Comparison of ENCODE assay signal across 15 cellular contexts in genomic region chr5:43428034-43428712, GRCh38. TPM values are rescaled to one million over a fixed set of nuclear protein-coding genes. Genes with fewer than 3 reads are reported as not detected.
DNase-seq lines count a peak whose midpoint lies in the region; ATAC-seq lines count a peak whose summit lies in the region.
"Had no signal": no experiment of that assay in that cellular context is flagged by ENCODE, and none has a peak within 500 bp of the region (broad histone marks: within the 10 kb centered on the region; RNA-seq: fewer than 3 reads in every experiment).

No MANE protein-coding gene starts in this region.

- peak overlapping the region; percentile 75 for H3K27ac ChIP-seq in epithelial cell of prostate
- H3K27ac ChIP-seq in mesendoderm (ENCODE audit: low read depth, low read length) = no peak overlapping the region
- H3K27ac ChIP-seq: BLaER1, colonic mucosa, testis had no signal

- H3K4ac ChIP-seq in mesendoderm (ENCODE audit: low read depth, low read length) = no peak overlapping the region

- H2BK120ac ChIP-seq in mesendoderm (ENCODE audit: low read depth, low read length) = no peak overlapping the region

- no peak overlapping the region for H2BK15ac ChIP-seq in mesendoderm (replicated peaks; ENCODE audit: low read depth)

- H3K18ac ChIP-seq in mesendoderm (ENCODE audit: low read length) = no peak overlapping the region

- H3K79me2 ChIP-seq in mesendoderm (ENCODE audit: control insufficient read depth, insufficient read depth, low read length) = no peaks in the 10 kb centered on the region

- H3K4me2 ChIP-seq in mesendoderm (ENCODE audit: low read length) = no peak overlapping the region
- H3K4me2 ChIP-seq: BLaER1 had no signal

- H3K56ac ChIP-seq in mesendoderm (ENCODE audit: low read length) = no peak overlapping the region

- H4K5ac ChIP-seq in mesendoderm (ENCODE audit: low read length) = no peak overlapping the region

- no peak overlapping the region for H3K23ac ChIP-seq in mesendoderm (ENCODE audit: low read length)

- no peak overlapping the region for H2AK5ac ChIP-seq in mesendoderm (ENCODE audit: low read length)

- H3K27me3 ChIP-seq in mesendoderm (ENCODE audit: insufficient read depth, low read length, poor library complexity) = no peaks in the 10 kb centered on the region
- H3K27me3 ChIP-seq: BLaER1, colonic mucosa, testis had no signal

- in situ Hi-C loops in ACHN (cut with HindIII; ENCODE audit: low pct_ligation_motif_present, low pct_unique_long_range_greater_than_20kb, low sequenced_read_pairs) = no loop called here

- H3K4me3 ChIP-seq in mesendoderm (ENCODE audit: low read length) = no peak overlapping the region
- H3K4me3 ChIP-seq: BLaER1, colonic mucosa, GM12878, testis had no signal

- WGBS in mesendoderm (ENCODE audit: extremely low coverage, insufficient coverage, low lambda C conversion rate) = no CpG with 5 or more reads among the region's 4 CpGs

- DNase-seq in EH (ENCODE audit: low read depth) = peak; percentile 70
- DNase-seq in RPMI7951 (ENCODE audit: low read depth) = peak; percentile 13
- DNase-seq in epithelial cell of prostate (ENCODE audit: low read depth, low spot score) = peak; percentile 87
- peak; percentile 79 for DNase-seq in mesendoderm
- DNase-seq in GDM1 (lab: John Stamatoyannopoulos, UW) = no peak
- DNase-seq in stimulated activated CD4-positive, alpha-beta T cell treated with anti-CD3 and anti-CD28 coated beads, Interleukin-1b, Interleukin-23, amount 100 ng/mL, for 48 hours = no peak
- no peak for DNase-seq in ACHN
- DNase-seq: colonic mucosa, DMS53, NCI-H345, testis had no signal

- H2BK5ac ChIP-seq in mesendoderm (ENCODE audit: low read length) = no peak overlapping the region

- no peaks in the 10 kb centered on the region for H3K36me3 ChIP-seq in mesendoderm (ENCODE audit: control insufficient read depth, insufficient read depth, low read length)
- H3K36me3 ChIP-seq: BLaER1, colonic mucosa had no signal

- H3K79me1 ChIP-seq in mesendoderm (ENCODE audit: low read length) = no peaks in the 10 kb centered on the region

- no peak for ATAC-seq in HG02970 (IDR thresholded peaks at IDR 0.05; ENCODE audit: low FRiP score, unreplicated experiment)

- peaks cover 11% of the 10 kb centered on the region for H3K4me1 ChIP-seq in mesendoderm (ENCODE audit: control insufficient read depth, low read depth, low read length)
- H3K4me1 ChIP-seq: colonic mucosa, testis had no signal

- no peak overlapping the region for H3K9ac ChIP-seq in mesendoderm (ENCODE audit: low read length)
- H3K9ac ChIP-seq: BLaER1 had no signal

- no peak overlapping the region for H4K8ac ChIP-seq in mesendoderm (ENCODE audit: low read depth, low read length)

RNA-seq across cellular contexts. Expression of gene CCL28, which starts 16.0 kb away (rescaled TPM):
- total RNA-seq in RPMI7951 (2014; rRNA removed; shearing (Covaris generic)) = 8.8 and 12.8 TPM in 2 replicates
- polyA plus RNA-seq in mesendoderm (2013, experiment 1 of 2) = 0.14 TPM
- 0.13 TPM for polyA plus RNA-seq in mesendoderm (2013, experiment 2 of 2)
- total RNA-seq: progenitor cell of endocrine pancreas had no signal

RNA-seq across cellular contexts. Expression of gene TMEM267, which starts 55.5 kb away (rescaled TPM):
- total RNA-seq in RPMI7951 (2014; rRNA removed; shearing (Covaris generic)) = 10.3 and 17.8 TPM in 2 replicates
- polyA plus RNA-seq in mesendoderm (2013, experiment 1 of 2) = 4.6 TPM
- polyA plus RNA-seq in mesendoderm (2013, experiment 2 of 2) = 5.2 TPM

Comparison
In these comparisons a context has a peak if more than half of its experiments do, and no peak if none do; other contexts are left out.
1. DNase-seq: peak in EH (single experiment), RPMI7951 (single experiment), epithelial cell of prostate (single experiment) and mesendoderm (single experiment); none in GDM1 (single experiment), stimulated activated CD4-positive, alpha-beta T cell treated with anti-CD3 and anti-CD28 coated beads, Interleukin-1b, Interleukin-23, amount 100 ng/mL, for 48 hours (single experiment) and ACHN (single experiment).